ENCODE assay signal across 8 cellular contexts in the genomic region with DNA sequence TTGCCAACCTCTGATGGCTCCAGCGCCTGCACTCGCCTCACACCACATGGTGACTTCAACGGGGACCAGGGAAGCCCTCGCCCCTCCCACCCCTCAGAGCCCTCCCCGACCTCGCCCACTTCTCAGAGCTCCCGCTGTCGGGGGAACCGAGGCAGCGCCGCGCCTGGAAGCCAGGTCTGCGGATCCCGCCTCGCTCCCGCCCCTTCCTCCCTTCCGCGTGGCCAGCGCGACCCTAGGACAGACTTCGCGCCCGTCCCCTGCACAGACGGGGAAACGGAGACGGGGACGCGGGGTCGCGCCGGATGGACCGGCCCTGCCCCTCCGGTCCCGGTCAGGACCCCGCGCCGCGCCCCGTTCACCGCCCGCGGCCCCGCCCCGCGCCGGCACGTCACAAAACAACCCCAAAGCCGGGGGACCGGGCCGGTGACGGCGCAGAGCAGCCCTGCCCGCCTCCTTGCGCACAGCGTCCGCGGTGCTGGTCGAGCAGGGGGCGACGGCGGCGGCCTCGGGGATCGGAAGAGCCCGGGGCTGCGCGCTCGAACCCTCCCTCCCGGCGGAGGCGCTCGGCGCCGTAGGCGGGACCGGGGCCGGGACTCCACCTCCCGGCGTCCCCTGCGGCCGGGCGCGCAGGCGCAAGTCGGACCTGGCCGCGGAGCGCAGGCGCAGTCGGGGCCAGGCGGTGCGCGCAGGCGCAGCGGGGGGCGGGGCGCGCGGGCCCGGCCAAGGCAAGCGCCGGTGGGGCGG. TPM values are rescaled to one million over a fixed set of nuclear protein-coding genes. Genes with fewer than 3 reads are reported as not detected.
DNase-seq lines count a peak whose midpoint lies in the region; ATAC-seq, FAIRE-seq and TF ChIP-seq lines count a peak whose summit lies in the region.

No MANE protein-coding gene starts in this region.

- H3K27ac ChIP-seq in 22Rv1 (peak overlapping the region; percentile 87), caudate nucleus (ENCODE audit: low read depth, low read length) (peak overlapping the region; percentile 90), keratinocyte (ENCODE audit: control insufficient read depth, insufficient read depth, low read length) (peak overlapping the region; percentile 64)

- H3K27me3 ChIP-seq in keratinocyte (ENCODE audit: control insufficient read depth, extremely low read depth, insufficient read depth, low read length): no peaks in the 10 kb centered on the region

- H2AFZ ChIP-seq in keratinocyte (ENCODE audit: control insufficient read depth, low read length): peak overlapping the region; percentile 92

- ATAC-seq in GM18505 (IDR thresholded peaks at IDR 0.05; ENCODE audit: unreplicated experiment) (peak; percentile 72), HG03025 (IDR thresholded peaks at IDR 0.05; ENCODE audit: low FRiP score, unreplicated experiment) (peak; percentile 48), activated B cell treated with CpG ODN at 0.5 μM for 24 hours (ENCODE audit: low read depth) (peak; percentile 81)

- H3K79me2 ChIP-seq in keratinocyte (ENCODE audit: control insufficient read depth, insufficient read depth, low read length): peaks cover 44% of the 10 kb centered on the region

- H3K36me3 ChIP-seq in keratinocyte (ENCODE audit: control insufficient read depth in 2 of 2, extremely low read depth in 1 of 2, insufficient read depth in 2 of 2, low read length in 2 of 2): peaks cover 4 to 12% of the 10 kb centered on the region in 2 experiments

- H3K9ac ChIP-seq in keratinocyte (ENCODE audit: control insufficient read depth, extremely low read depth, insufficient read depth, low read length): peak overlapping the region; percentile 83

- peak overlapping the region; percentile 85 for H3K4me3 Mint-ChIP-seq in activated B cell treated with CpG ODN at 0.5 μM for 24 hours

- H3K27me3 Mint-ChIP-seq in activated B cell treated with CpG ODN at 0.5 μM for 24 hours: peaks cover 1% of the 10 kb centered on the region

- no peak for TF ChIP-seq CTCF in 22Rv1 (IDR thresholded peaks at IDR 0.05)
- TF ChIP-seq CTCF in activated B cell treated with CpG ODN at 0.5 μM for 24 hours (IDR thresholded peaks at IDR 0.05): no peak
- peak in 2 of 3 experiments; percentile 7 to 28 for TF ChIP-seq CTCF in keratinocyte (optimal IDR thresholded peaks at IDR 0.05 in 1 of 3, IDR thresholded peaks at IDR 0.05 in 1 of 3, conservative IDR thresholded peaks at IDR 0.05 in 1 of 3; ENCODE audit: extremely low read depth in 1 of 3, insufficient read depth in 2 of 3, low read length in 3 of 3)

- peak; percentile 84 for TF ChIP-seq POLR2A in GM18505 (IDR thresholded peaks at IDR 0.05; ENCODE audit: borderline replicate concordance, extremely low read depth, insufficient read depth, insufficient read length)

- POLR2A ChIA-PET in activated B cell treated with CpG ODN at 0.5 μM for 24 hours (lab: Charles Lee): interaction anchor here (0.6 to 1.7 kb wide), 7 partner anchors 12 to 1411 kb away, joined by 3 to 23 read pairs (median 5); a partner anchor contains a TSS

- H3K4me3 ChIP-seq in keratinocyte (ENCODE audit: control insufficient read depth in 2 of 3, extremely low read depth in 1 of 3, insufficient read depth in 2 of 3, low read depth in 1 of 3, low read length in 3 of 3): peak overlapping the region; percentile 67 to 83 (median 76)

- intact Hi-C loops in activated B cell treated with CpG ODN at 0.5 μM for 24 hours (cut with micrococcal nuclease): loop anchor here (1.0 to 2.0 kb wide), 4 partner anchors 24 to 266 kb away; a partner anchor contains a TSS

- no peaks in the 10 kb centered on the region for H3K36me3 Mint-ChIP-seq in activated B cell treated with CpG ODN at 0.5 μM for 24 hours (ENCODE audit: low read depth)

- H3K4me1 Mint-ChIP-seq in activated B cell treated with CpG ODN at 0.5 μM for 24 hours: peaks cover 18% of the 10 kb centered on the region

- no peak for FAIRE-seq in keratinocyte (lab: Jason Lieb, UNC)

- DNase-seq in NCI-H2171 (lab: John Stamatoyannopoulos, UW): peak; percentile 87
- DNase-seq in activated B cell treated with CpG ODN at 0.5 μM for 24 hours: peak; percentile 99
- peak in 55 of 61 donors; percentile 11 to 91 (median 69) for DNase-seq in caudate nucleus (lab: John Stamatoyannopoulos, UW)
- no peak for DNase-seq in keratinocyte (ENCODE audit: low read depth, low spot score)
- DNase-seq in stimulated activated CD4-positive, alpha-beta T cell treated with anti-CD3 and anti-CD28 coated beads, Interleukin-12 subunit alpha, Interleukin-12 subunit beta, amount 100 ng/mL, for 48 hours (ENCODE audit: low read depth in 2 of 3, low spot score in 1 of 3): peak; percentile 61 to 80 (median 76)

- peaks cover 22% of the 10 kb centered on the region for H4K20me1 ChIP-seq in keratinocyte (ENCODE audit: control insufficient read depth, extremely low read depth, insufficient read depth, low read length)

- H3K9me1 ChIP-seq in keratinocyte (ENCODE audit: control insufficient read depth, extremely low read depth, insufficient read depth, low read length): peaks cover 4% of the 10 kb centered on the region

- H3K9me3 Mint-ChIP-seq in activated B cell treated with CpG ODN at 0.5 μM for 24 hours: no peaks in the 10 kb centered on the region

- H3K4me1 ChIP-seq in keratinocyte (ENCODE audit: control insufficient read depth, extremely low read depth, insufficient read depth, low read length): peaks cover 13% of the 10 kb centered on the region

- H3K9me3 ChIP-seq in keratinocyte (ENCODE audit: control insufficient read depth, low read depth, low read length): no peaks in the 10 kb centered on the region

- H3K4me2 ChIP-seq in keratinocyte (ENCODE audit: control insufficient read depth, extremely low read depth, insufficient read depth, low read depth, low read length): peak overlapping the region; percentile 80

- dilution Hi-C loops in keratinocyte (cut with MboI; ENCODE audit: extremely low pct_ligation_motif_present, low sequenced_read_pairs): no loop called here

- CTCF ChIA-PET in activated B cell treated with CpG ODN at 0.5 μM for 24 hours (lab: Charles Lee): interaction anchor here (1.2 to 1.9 kb wide), 2 partner anchors 20 to 25 kb away, joined by 5 to 11 read pairs; no protein-coding TSS in a partner anchor

- H3K27ac Mint-ChIP-seq in activated B cell treated with CpG ODN at 0.5 μM for 24 hours: peak overlapping the region; percentile 77

RNA-seq across cellular contexts. Expression of a gene that starts 0.4 kb away (rescaled TPM):
- 19.8 and 23.1 TPM in 2 replicates for total RNA-seq in activated B cell treated with CpG ODN at 0.5 μM for 24 hours
- 47.5 to 72.0 TPM (median 48.6 TPM) in 3 replicates for polyA plus RNA-seq in keratinocyte
- 48.7 TPM for polyA plus RNA-seq in keratinocyte (2011; ENCODE audit: low read depth)
- 43.0 and 88.0 TPM in 2 replicates for polyA plus RNA-seq in keratinocyte (2011; cell fraction: cytosol; rRNA removed)
- polyA plus RNA-seq in keratinocyte (2011; cell fraction: nucleus; rRNA removed): 42.5 and 59.2 TPM in 2 replicates
- polyA plus RNA-seq in keratinocyte (2012; ENCODE audit: low replicate concordance): 62.4 and 88.5 TPM in 2 replicates
- 18.4 to 107 TPM (median 34.2 TPM) in 3 replicates for polyA minus RNA-seq in keratinocyte
- 68.9 TPM for polyA minus RNA-seq in keratinocyte (2011; cell fraction: cytosol; rRNA and poly(A)+ RNA removed)
- polyA minus RNA-seq in keratinocyte (2011; cell fraction: nucleus; rRNA and poly(A)+ RNA removed): 15.1 and 17.7 TPM in 2 replicates

RNA-seq across cellular contexts. Expression of a gene that starts 12.7 kb away (rescaled TPM):
- total RNA-seq in activated B cell treated with CpG ODN at 0.5 μM for 24 hours: 0.22 TPM in 1 of 2 replicates, not detected in the other
- not detected in 3 replicates for polyA plus RNA-seq in keratinocyte
- polyA plus RNA-seq in keratinocyte (2011; ENCODE audit: low read depth): not detected
- polyA plus RNA-seq in keratinocyte (2011; cell fraction: cytosol; rRNA removed): not detected in 2 replicates
- not detected in 2 replicates for polyA plus RNA-seq in keratinocyte (2011; cell fraction: nucleus; rRNA removed)
- polyA plus RNA-seq in keratinocyte (2012; ENCODE audit: low replicate concordance): 0.31 TPM in 1 of 2 replicates, not detected in the other
- polyA minus RNA-seq in keratinocyte: not detected in 3 replicates
- polyA minus RNA-seq in keratinocyte (2011; cell fraction: cytosol; rRNA and poly(A)+ RNA removed): not detected
- polyA minus RNA-seq in keratinocyte (2011; cell fraction: nucleus; rRNA and poly(A)+ RNA removed): not detected in 2 replicates

RNA-seq across cellular contexts. Expression of a gene that starts 23.9 kb away (rescaled TPM):
- total RNA-seq in activated B cell treated with CpG ODN at 0.5 μM for 24 hours: 20.3 and 23.8 TPM in 2 replicates
- polyA plus RNA-seq in keratinocyte: 1.4 to 3.3 TPM (median 1.9 TPM) in 3 replicates
- 0.24 TPM for polyA plus RNA-seq in keratinocyte (2011; ENCODE audit: low read depth)
- 0.62 and 4.3 TPM in 2 replicates for polyA plus RNA-seq in keratinocyte (2011; cell fraction: cytosol; rRNA removed)
- 1.6 and 3.5 TPM in 2 replicates for polyA plus RNA-seq in keratinocyte (2011; cell fraction: nucleus; rRNA removed)
- polyA plus RNA-seq in keratinocyte (2012; ENCODE audit: low replicate concordance): 1.8 and 5.8 TPM in 2 replicates
- polyA minus RNA-seq in keratinocyte: 0.35 to 0.79 TPM (median 0.40 TPM) in 3 replicates
- 12.9 TPM for polyA minus RNA-seq in keratinocyte (2011; cell fraction: cytosol; rRNA and poly(A)+ RNA removed)
- 2.7 and 3.7 TPM in 2 replicates for polyA minus RNA-seq in keratinocyte (2011; cell fraction: nucleus; rRNA and poly(A)+ RNA removed)

RNA-seq across cellular contexts. Expression of a gene that starts 34.9 kb away (rescaled TPM):
- 0.40 and 0.76 TPM in 2 replicates for total RNA-seq in activated B cell treated with CpG ODN at 0.5 μM for 24 hours
- 0.05 to 0.12 TPM (median 0.07 TPM) in 3 replicates for polyA plus RNA-seq in keratinocyte
- polyA plus RNA-seq in keratinocyte (2011; ENCODE audit: low read depth): not detected
- not detected in 2 replicates for polyA plus RNA-seq in keratinocyte (2011; cell fraction: cytosol; rRNA removed)
- polyA plus RNA-seq in keratinocyte (2011; cell fraction: nucleus; rRNA removed): 0.24 and 0.65 TPM in 2 replicates
- polyA plus RNA-seq in keratinocyte (2012; ENCODE audit: low replicate concordance): 0.17 and 0.27 TPM in 2 replicates
- not detected in 3 replicates for polyA minus RNA-seq in keratinocyte
- not detected for polyA minus RNA-seq in keratinocyte (2011; cell fraction: cytosol; rRNA and poly(A)+ RNA removed)
- polyA minus RNA-seq in keratinocyte (2011; cell fraction: nucleus; rRNA and poly(A)+ RNA removed): not detected in 2 replicates

RNA-seq across cellular contexts. Expression of a gene that starts 41.2 kb away (rescaled TPM):
- 150 and 152 TPM in 2 replicates for total RNA-seq in activated B cell treated with CpG ODN at 0.5 μM for 24 hours
- polyA plus RNA-seq in keratinocyte: 388 to 552 TPM (median 537 TPM) in 3 replicates
- polyA plus RNA-seq in keratinocyte (2011; ENCODE audit: low read depth): 171 TPM
- polyA plus RNA-seq in keratinocyte (2011; cell fraction: cytosol; rRNA removed): 298 and 480 TPM in 2 replicates
- polyA plus RNA-seq in keratinocyte (2011; cell fraction: nucleus; rRNA removed): 577 and 747 TPM in 2 replicates
- 376 and 679 TPM in 2 replicates for polyA plus RNA-seq in keratinocyte (2012; ENCODE audit: low replicate concordance)
- 280 to 493 TPM (median 484 TPM) in 3 replicates for polyA minus RNA-seq in keratinocyte
- polyA minus RNA-seq in keratinocyte (2011; cell fraction: cytosol; rRNA and poly(A)+ RNA removed): 889 TPM
- polyA minus RNA-seq in keratinocyte (2011; cell fraction: nucleus; rRNA and poly(A)+ RNA removed): 533 and 629 TPM in 2 replicates

Comparison
In these comparisons a context has a peak if more than half of its experiments do, and no peak if none do; other contexts are left out.
1. CTCF ChIP-seq: peak in keratinocyte (2 of 3); none in 22Rv1 (single experiment) and activated B cell treated with CpG ODN at 0.5 μM for 24 hours (single experiment).
2. Peak in every context shown above with its lines, with median percentiles within 50 percentile points of each other: H3K27ac ChIP-seq and ATAC-seq.